ENCODE assay signal across 9 cellular contexts in genomic region chr12:48680861-48681260, GRCh38. TPM values are rescaled to one million over a fixed set of nuclear protein-coding genes. Genes with fewer than 3 reads are reported as not detected.
A peak's percentile ranks its signal among the peaks of the same experiment; 100 is the strongest.
DNase-seq lines count a peak whose midpoint lies in the region; ATAC-seq, FAIRE-seq and TF ChIP-seq lines count a peak whose summit lies in the region.
"Had no signal": no experiment of that assay in that cellular context is flagged by ENCODE, and none has a peak within 500 bp of the region (broad histone marks: within the 10 kb centered on the region; RNA-seq: fewer than 3 reads in every experiment).

No MANE protein-coding gene starts in this region.

- H3K79me2 ChIP-seq in K562 (ENCODE audit: control insufficient read depth, insufficient read depth, low read length) (peaks cover 61% of the 10 kb centered on the region), mesendoderm (ENCODE audit: control insufficient read depth, insufficient read depth, low read length) (peaks cover 48% of the 10 kb centered on the region)

- TF ChIP-seq POLR2A in K562 (conservative IDR thresholded peaks at IDR 0.05), result no peak

- peaks cover 26% of the 10 kb centered on the region for H3K36me3 ChIP-seq in cardiac muscle cell
- peaks cover 51% of the 10 kb centered on the region for H3K36me3 ChIP-seq in K562 (ENCODE audit: control insufficient read depth, insufficient read depth, low read length)
- H3K36me3 ChIP-seq in mesendoderm (ENCODE audit: control insufficient read depth, insufficient read depth, low read length), result peaks cover 4% of the 10 kb centered on the region
- peaks cover 31% of the 10 kb centered on the region for H3K36me3 ChIP-seq in upper lobe of right lung

- DNase-seq in cardiac muscle cell (ENCODE audit: low read depth in 1 of 2, low spot score in 1 of 2), result no peak
- DNase-seq in Right ventricle myocardium inferior (ENCODE audit: missing footprints), result no peak
- peak in 1 of 4 experiments; percentile 32 for DNase-seq in K562 (ENCODE audit: extremely low read depth in 1 of 4, low spot score in 3 of 4)
- no peak for DNase-seq in mesendoderm
- no peak for DNase-seq in upper lobe of right lung
- no peak for DNase-seq in GM20000 (ENCODE audit: low spot score)
- no peak for DNase-seq in NCI-H146 treated with DMSO at 0.1 percent for 48 hours (lab: John Stamatoyannopoulos, UW; ENCODE audit: unreplicated experiment)

- H3K18ac ChIP-seq in mesendoderm (ENCODE audit: low read length), result no peak overlapping the region

- H3K27ac ChIP-seq in cardiac muscle cell, result no peak overlapping the region
- H3K27ac ChIP-seq in K562 (ENCODE audit: extremely low read depth, low read depth, low read length), result peak overlapping the region; percentile 97; the same call in 2 of the 3 replicates
- no peak overlapping the region for H3K27ac ChIP-seq in mesendoderm (ENCODE audit: low read depth, low read length)
- no peak overlapping the region for H3K27ac ChIP-seq in upper lobe of right lung

- H3K23ac ChIP-seq in mesendoderm (ENCODE audit: low read length), result no peak overlapping the region

- no peak for ATAC-seq in Right ventricle myocardium inferior
- no peak for ATAC-seq in K562
- ATAC-seq in upper lobe of right lung, result no peak
- no peak for ATAC-seq in GM21528 (IDR thresholded peaks at IDR 0.05; ENCODE audit: low FRiP score, unreplicated experiment)

- no TSS peak for BruUV-seq in K562 (replicated peaks; lab: Mats Ljungman, UMichigan)

- POLR2A ChIA-PET in K562 (lab: Yijun Ruan, JAX), result interaction anchor here (1.0 to 4.7 kb wide), 3 partner anchors 9 to 25 kb away, joined by 3 to 45 read pairs (median 12); no protein-coding TSS in a partner anchor

- FAIRE-seq in K562 (lab: Jason Lieb, UNC), result no peak
- FAIRE-seq: G401.6 had no signal

- no peak overlapping the region for H2BK120ac ChIP-seq in mesendoderm (ENCODE audit: low read depth, low read length)

- TF ChIP-seq EP300 in K562 (IDR thresholded peaks at IDR 0.05; ENCODE audit: low read length), result no peak

- peak overlapping the region; percentile 97 for H3K4me2 ChIP-seq in K562 (ENCODE audit: insufficient read depth, low read length)
- H3K4me2 ChIP-seq in mesendoderm (ENCODE audit: low read length), result peak overlapping the region; percentile 82

- no peak overlapping the region for H2BK15ac ChIP-seq in mesendoderm (replicated peaks; ENCODE audit: low read depth)

- CTCF ChIA-PET in K562 (lab: Yijun Ruan, JAX; ENCODE audit: low intra/inter-chr PET ratio), result no interaction called here

- no peaks in the 10 kb centered on the region for H3K27me3 ChIP-seq in cardiac muscle cell
- no peaks in the 10 kb centered on the region for H3K27me3 ChIP-seq in K562 (ENCODE audit: control insufficient read depth in 2 of 2, insufficient read depth in 2 of 2, low read length in 2 of 2)
- no peaks in the 10 kb centered on the region for H3K27me3 ChIP-seq in mesendoderm (ENCODE audit: insufficient read depth, low read length, poor library complexity)
- no peaks in the 10 kb centered on the region for H3K27me3 ChIP-seq in upper lobe of right lung

- no peak overlapping the region for H4K8ac ChIP-seq in mesendoderm (ENCODE audit: low read depth, low read length)

- H3K79me1 ChIP-seq in mesendoderm (ENCODE audit: low read length), result no peaks in the 10 kb centered on the region

- H3K9ac ChIP-seq in K562 (ENCODE audit: insufficient read depth in 1 of 2, low read depth in 2 of 2, low read length in 2 of 2), result peak overlapping the region; percentile 84 to 98
- peak overlapping the region; percentile 94 for H3K9ac ChIP-seq in mesendoderm (ENCODE audit: low read length)

- H3K9me3 ChIP-seq in cardiac muscle cell (ENCODE audit: low read depth) (no peaks in the 10 kb centered on the region), K562 (replicated peaks; ENCODE audit: control insufficient read depth, insufficient read depth, low read depth, low read length) (no peaks in the 10 kb centered on the region), upper lobe of right lung (no peaks in the 10 kb centered on the region)

- H3K4me1 ChIP-seq in cardiac muscle cell (ENCODE audit: low read depth), result peaks cover 18% of the 10 kb centered on the region
- peaks cover 9 to 15% of the 10 kb centered on the region in 2 experiments; a peak in 4 of 5 replicates for H3K4me1 ChIP-seq in K562 (replicated peaks in 1 of 2; ENCODE audit: control insufficient read depth in 2 of 2, insufficient read depth in 2 of 2, low read length in 2 of 2)
- peaks cover 5% of the 10 kb centered on the region for H3K4me1 ChIP-seq in mesendoderm (ENCODE audit: control insufficient read depth, low read depth, low read length)
- peaks cover 42% of the 10 kb centered on the region for H3K4me1 ChIP-seq in upper lobe of right lung

- H3K4ac ChIP-seq in mesendoderm (ENCODE audit: low read depth, low read length), result no peak overlapping the region

- no peaks in the 10 kb centered on the region for H3K9me1 ChIP-seq in K562 (ENCODE audit: control insufficient read depth, insufficient read depth, low read length)

- no peak for TF ChIP-seq RAD21 in K562 (CRISPR knock-in tag; conservative IDR thresholded peaks at IDR 0.05 in 1 of 2, IDR thresholded peaks at IDR 0.05 in 1 of 2)

- H2AFZ ChIP-seq in K562 (ENCODE audit: low read depth, low read length), result no peak overlapping the region

- WGBS in K562 (ENCODE audit: insufficient coverage, low coverage, missing lambda C conversion rate), result 5% methylated on average over 10 of the region's 13 CpGs
- WGBS in mesendoderm (ENCODE audit: extremely low coverage, insufficient coverage, low lambda C conversion rate), result no CpG with 5 or more reads among the region's 13 CpGs

- in situ Hi-C loops in K562 (cut with MboI), result no loop called here

- TF ChIP-seq CTCF in cardiac muscle cell (IDR thresholded peaks at IDR 0.05; ENCODE audit: low read depth, low read length), result no peak
- TF ChIP-seq CTCF in K562 (IDR thresholded peaks at IDR 0.05 in 2 of 3, conservative IDR thresholded peaks at IDR 0.05 in 1 of 3; ENCODE audit: insufficient read depth in 2 of 3, low read depth in 1 of 3, low read length in 3 of 3), result no peak
- TF ChIP-seq CTCF in upper lobe of right lung (IDR thresholded peaks at IDR 0.05), result no peak
- TF ChIP-seq CTCF in GM20000 (IDR thresholded peaks at IDR 0.05; ENCODE audit: extremely low read depth, missing control alignments), result no peak

- peak overlapping the region; percentile 97 for H3K56ac ChIP-seq in mesendoderm (ENCODE audit: low read length)

- no peak overlapping the region for H2BK5ac ChIP-seq in mesendoderm (ENCODE audit: low read length)

- no peaks in the 10 kb centered on the region for H4K20me1 ChIP-seq in K562 (replicated peaks; ENCODE audit: control insufficient read depth, insufficient read depth, low read length)

- H4K5ac ChIP-seq in mesendoderm (ENCODE audit: low read length), result no peak overlapping the region

- H3K4me3 ChIP-seq in cardiac muscle cell, result peak overlapping the region; percentile 69
- H3K4me3 ChIP-seq in K562, result peak overlapping the region; percentile 99
- H3K4me3 ChIP-seq in mesendoderm (ENCODE audit: low read length), result peak overlapping the region; percentile 84
- H3K4me3 ChIP-seq in upper lobe of right lung, result peak overlapping the region; percentile 98

- intact Hi-C loops in Right ventricle myocardium inferior (cut with DNase I) (no loop called here), K562 (cut with micrococcal nuclease) (no loop called here), upper lobe of right lung (cut with DNase I) (no loop called here)

- no peak overlapping the region for H2AK5ac ChIP-seq in mesendoderm (ENCODE audit: low read length)

RNA-seq across cellular contexts. Expression of gene KANSL2, which starts 1.2 kb away (rescaled TPM):
- total RNA-seq in cardiac muscle cell (40.8 and 51.5 TPM in 2 replicates), Right ventricle myocardium inferior (19.7 TPM), K562 (2014; rRNA removed) (41.1 and 43.8 TPM in 2 replicates), K562 (2014; rRNA removed; fragmentation: Illumina TruSeq; extraction: Trizol) (65.0 and 70.3 TPM in 2 replicates), K562 (2015; rRNA removed; fragmentation: Illumina TruSeq; extraction: Trizol) (48.1 and 55.4 TPM in 2 replicates), K562 (2021) (43.6 and 44.8 TPM in 2 replicates), upper lobe of right lung (24.7 TPM)
- polyA plus RNA-seq in cardiac muscle cell (34.5 and 52.6 TPM in 2 replicates), K562 (2011; rRNA removed) (60.3 and 63.9 TPM in 2 replicates), K562 (2014; fragmentation: Illumina TruSeq; extraction: Trizol) (45.6 and 48.5 TPM in 2 replicates), K562 (2014; fragmentation: Nextera tagmentation; extraction: Ambion mirVana) (10 to 100 TPM; 80.0 to 89.8 TPM), K562 (2014; rRNA removed) (51.6 and 57.6 TPM in 2 replicates)
- 193 and 271 TPM in 2 replicates for total RNA-seq in K562 (2011; cell fraction: chromatin; rRNA removed; ENCODE audit: low replicate concordance)
- 175 and 180 TPM in 2 replicates for total RNA-seq in K562 (2011; cell fraction: nucleolus; rRNA removed)
- total RNA-seq in K562 (2011; cell fraction: nucleoplasm; rRNA removed), result 137 and 174 TPM in 2 replicates
- polyA plus RNA-seq in K562 (2011; cell fraction: cytosol; rRNA removed), result 54.6 and 68.2 TPM in 2 replicates
- 83.7 and 86.1 TPM in 2 replicates for polyA plus RNA-seq in K562 (2011; cell fraction: nucleus; rRNA removed)
- polyA plus RNA-seq in K562 (2012), result 27.8 and 47.9 TPM in 2 replicates
- 134 and 138 TPM in 2 replicates for polyA minus RNA-seq in K562 (2011; rRNA and poly(A)+ RNA removed)
- 26.6 and 44.2 TPM in 2 replicates for polyA minus RNA-seq in K562 (2011; cell fraction: cytosol; rRNA and poly(A)+ RNA removed)
- polyA minus RNA-seq in K562 (2011; cell fraction: nucleus; rRNA and poly(A)+ RNA removed), result 97.1 and 104 TPM in 2 replicates
- polyA plus RNA-seq in mesendoderm (2013, experiment 1 of 2), result 29.5 TPM
- 30.2 TPM for polyA plus RNA-seq in mesendoderm (2013, experiment 2 of 2)

RNA-seq across cellular contexts. Expression of gene CCNT1, which starts 35.6 kb away (rescaled TPM):
- total RNA-seq in cardiac muscle cell (17.6 and 20.4 TPM in 2 replicates), Right ventricle myocardium inferior (17.0 TPM), K562 (2014; rRNA removed) (17.1 and 24.0 TPM in 2 replicates), K562 (2014; rRNA removed; fragmentation: Illumina TruSeq; extraction: Trizol) (51.0 and 60.3 TPM in 2 replicates), K562 (2015; rRNA removed; fragmentation: Illumina TruSeq; extraction: Trizol) (37.6 and 39.0 TPM in 2 replicates), K562 (2021) (52.4 and 53.9 TPM in 2 replicates), upper lobe of right lung (31.2 TPM)
- polyA plus RNA-seq in cardiac muscle cell (6.3 and 9.9 TPM in 2 replicates), K562 (2011; rRNA removed) (44.4 and 49.7 TPM in 2 replicates), K562 (2014; fragmentation: Illumina TruSeq; extraction: Trizol) (27.1 and 33.4 TPM in 2 replicates), K562 (2014; fragmentation: Nextera tagmentation; extraction: Ambion mirVana) (10 to 100 TPM in 1 of 2 experiments, 1 to 10 TPM in 1; 9.7 to 10.5 TPM), K562 (2014; rRNA removed) (18.2 and 18.5 TPM in 2 replicates)
- total RNA-seq in K562 (2011; cell fraction: chromatin; rRNA removed; ENCODE audit: low replicate concordance), result 99.4 and 118 TPM in 2 replicates
- 36.3 and 46.0 TPM in 2 replicates for total RNA-seq in K562 (2011; cell fraction: nucleolus; rRNA removed)
- total RNA-seq in K562 (2011; cell fraction: nucleoplasm; rRNA removed), result 45.0 and 52.4 TPM in 2 replicates
- 14.6 and 26.2 TPM in 2 replicates for polyA plus RNA-seq in K562 (2011; cell fraction: cytosol; rRNA removed)
- 54.4 and 61.1 TPM in 2 replicates for polyA plus RNA-seq in K562 (2011; cell fraction: nucleus; rRNA removed)
- 14.2 and 17.1 TPM in 2 replicates for polyA plus RNA-seq in K562 (2012)
- 223 and 245 TPM in 2 replicates for polyA minus RNA-seq in K562 (2011; rRNA and poly(A)+ RNA removed)
- 31.3 and 40.4 TPM in 2 replicates for polyA minus RNA-seq in K562 (2011; cell fraction: cytosol; rRNA and poly(A)+ RNA removed)
- 28.1 and 55.5 TPM in 2 replicates for polyA minus RNA-seq in K562 (2011; cell fraction: nucleus; rRNA and poly(A)+ RNA removed)
- polyA plus RNA-seq in mesendoderm (2013, experiment 1 of 2), result 16.8 TPM
- polyA plus RNA-seq in mesendoderm (2013, experiment 2 of 2), result 15.6 TPM
